Comparison of ENCODE assay signal across 16 cellular contexts in the genomic region with DNA sequence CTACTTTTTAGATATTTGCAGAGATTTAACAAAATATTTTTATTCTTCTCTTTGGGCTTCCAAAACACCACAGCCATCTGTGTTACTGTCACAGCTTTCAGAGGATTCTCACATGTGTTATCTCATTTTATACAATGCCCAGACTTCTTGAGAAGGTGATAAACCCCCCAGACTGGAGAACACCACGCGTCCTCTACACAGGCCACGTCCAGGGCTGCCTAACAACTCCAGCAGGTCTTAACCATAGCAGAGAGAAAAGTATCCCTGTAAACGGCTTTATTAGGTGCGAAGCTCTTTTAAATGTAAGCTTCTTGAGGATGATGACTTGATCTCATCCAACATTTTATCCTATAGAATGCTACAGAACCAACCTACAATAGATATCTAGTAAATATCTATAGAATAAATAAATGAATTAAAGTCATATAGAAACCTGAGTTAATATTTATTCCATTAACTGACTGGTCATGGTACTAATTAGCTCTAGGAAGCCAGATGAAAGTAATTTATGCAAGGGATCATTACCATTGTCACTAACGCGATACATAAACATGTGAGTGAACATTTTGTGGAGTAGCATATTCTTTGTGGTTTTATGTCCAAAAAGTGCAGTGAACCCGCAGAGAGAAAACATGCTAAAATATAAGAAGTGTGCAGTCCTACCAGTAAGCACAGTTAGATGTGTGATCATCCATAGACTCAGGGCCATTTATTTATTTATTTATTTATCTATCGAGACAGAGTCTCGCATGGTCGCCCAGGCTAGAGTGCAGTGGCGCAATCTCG. TPM values are rescaled to one million over a fixed set of nuclear protein-coding genes. Genes with fewer than 3 reads are reported as not detected.
DNase-seq lines count a peak whose midpoint lies in the region; ATAC-seq and TF ChIP-seq lines count a peak whose summit lies in the region.
"Had no signal": no experiment of that assay in that cellular context is flagged by ENCODE, and none has a peak within 500 bp of the region (broad histone marks: within the 10 kb centered on the region; RNA-seq: fewer than 3 reads in every experiment).

No MANE protein-coding gene starts in this region.

- peaks cover 20% of the 10 kb centered on the region for H3K4me1 ChIP-seq in OCI-LY7 (ENCODE audit: insufficient read depth, low read length, poor library complexity, severe bottlenecking)
- H3K4me1 ChIP-seq in endodermal cell (ENCODE audit: control insufficient read depth, insufficient read depth, low read length), result peaks cover 13% of the 10 kb centered on the region
- peaks cover 14 to 99% (median 70%) of the 10 kb centered on the region in 6 donors for H3K4me1 ChIP-seq in spleen

- no peaks in the 10 kb centered on the region for H3K27me3 Mint-ChIP-seq in activated CD4-positive, alpha-beta T cell treated with anti-CD3 and anti-CD28 coated beads for 36 hours
- H3K27me3 Mint-ChIP-seq in endodermal cell (ENCODE audit: insufficient read depth), result no peaks in the 10 kb centered on the region
- H3K27me3 Mint-ChIP-seq: brain had no signal

- no peaks in the 10 kb centered on the region for H3K9me3 Mint-ChIP-seq in activated CD4-positive, alpha-beta T cell treated with anti-CD3 and anti-CD28 coated beads for 36 hours (ENCODE audit: low read depth)
- no peaks in the 10 kb centered on the region for H3K9me3 Mint-ChIP-seq in endodermal cell
- H3K9me3 Mint-ChIP-seq: brain had no signal

- CTCF ChIA-PET in activated CD4-positive, alpha-beta T cell treated with anti-CD3 and anti-CD28 coated beads for 36 hours (lab: Charles Lee), result interaction anchor here (0.7 to 8.7 kb wide), 7 partner anchors 9 to 131 kb away, joined by 3 to 99 read pairs (median 3); no protein-coding TSS in a partner anchor
- CTCF ChIA-PET in OCI-LY7 (lab: Charles Lee; ENCODE audit: unreplicated experiment), result no interaction called here

- no peak overlapping the region for H2AFZ ChIP-seq in OCI-LY7 (ENCODE audit: low read length)

- POLR2A ChIA-PET in activated CD4-positive, alpha-beta T cell treated with anti-CD3 and anti-CD28 coated beads for 36 hours (lab: Charles Lee), result interaction anchor here (0.6 to 4.6 kb wide), 11 partner anchors 9 to 222 kb away, joined by 3 to 28 read pairs (median 6); no protein-coding TSS in a partner anchor
- POLR2A ChIA-PET in OCI-LY7 (lab: Charles Lee), result no interaction called here

- no peak for ATAC-seq in activated CD4-positive, alpha-beta T cell treated with anti-CD3 and anti-CD28 coated beads for 36 hours
- ATAC-seq in HG02938 (IDR thresholded peaks at IDR 0.05; ENCODE audit: unreplicated experiment) (no peak), GM21619 (IDR thresholded peaks at IDR 0.05; ENCODE audit: unreplicated experiment) (no peak)

- H3K4me3 ChIP-seq in OCI-LY7 (ENCODE audit: low read depth, low read length, poor library complexity, severe bottlenecking), result no peak overlapping the region
- peak overlapping the region; percentile 32 for H3K4me3 ChIP-seq in endodermal cell (ENCODE audit: low read length)
- H3K4me3 ChIP-seq in spleen, result peak overlapping the region; percentile 1 to 70 (median 38)

- TF ChIP-seq POLR2A in spleen (IDR thresholded peaks at IDR 0.05), result no peak

- no peaks in the 10 kb centered on the region for H3K9me3 ChIP-seq in OCI-LY7 (ENCODE audit: low read length)
- no peaks in the 10 kb centered on the region for H3K9me3 ChIP-seq in endodermal cell (ENCODE audit: control insufficient read depth, low read length)
- H3K9me3 ChIP-seq in spleen, result no peaks in the 10 kb centered on the region

- no peaks in the 10 kb centered on the region for H3K9me2 ChIP-seq in OCI-LY7 (ENCODE audit: insufficient read depth, low read length)

- H3K4me1 Mint-ChIP-seq in activated CD4-positive, alpha-beta T cell treated with anti-CD3 and anti-CD28 coated beads for 36 hours, result peaks cover 68% of the 10 kb centered on the region
- H3K4me1 Mint-ChIP-seq in endodermal cell, result peaks cover 42% of the 10 kb centered on the region

- H3K4me3 Mint-ChIP-seq in activated CD4-positive, alpha-beta T cell treated with anti-CD3 and anti-CD28 coated beads for 36 hours, result peak overlapping the region; percentile 85
- no peak overlapping the region for H3K4me3 Mint-ChIP-seq in endodermal cell
- H3K4me3 Mint-ChIP-seq: brain had no signal

- H3K79me2 ChIP-seq in OCI-LY7 (ENCODE audit: insufficient read depth, low read depth, low read length), result no peaks in the 10 kb centered on the region

- peak overlapping the region; percentile 63; the same call in 1 of the 2 replicates for H3K4me2 ChIP-seq in OCI-LY7 (ENCODE audit: low read length)

- no peak overlapping the region for H3K9ac ChIP-seq in endodermal cell (ENCODE audit: extremely low read depth, low read length, poor library complexity, severe bottlenecking)

- peak overlapping the region; percentile 98 for H3K27ac Mint-ChIP-seq in activated CD4-positive, alpha-beta T cell treated with anti-CD3 and anti-CD28 coated beads for 36 hours
- H3K27ac Mint-ChIP-seq in endodermal cell, result peak overlapping the region; percentile 76
- H3K27ac Mint-ChIP-seq: brain had no signal

- intact Hi-C loops in activated CD4-positive, alpha-beta T cell treated with anti-CD3 and anti-CD28 coated beads for 36 hours (cut with DNase I, micrococcal nuclease), result loop anchor here (1.0 to 5.0 kb wide), 4 partner anchors 9 to 192 kb away; no protein-coding TSS in a partner anchor
- intact Hi-C loops in OCI-LY7 (cut with micrococcal nuclease; ENCODE audit: unreplicated experiment), result no loop called here
- intact Hi-C loops in spleen (cut with DNase I; ENCODE audit: low total_unique reads), result no loop called here

- no peaks in the 10 kb centered on the region; the same call in 1 of the 2 replicates for H3K36me3 ChIP-seq in OCI-LY7 (ENCODE audit: insufficient read depth, low read length)
- peaks cover 5% of the 10 kb centered on the region for H3K36me3 ChIP-seq in endodermal cell (ENCODE audit: control insufficient read depth, insufficient read depth, low read length)
- H3K36me3 ChIP-seq in spleen, result peaks cover 0 to 34% (median 0%) of the 10 kb centered on the region in 6 donors

- no peak for TF ChIP-seq CTCF in OCI-LY7 (conservative IDR thresholded peaks at IDR 0.05; ENCODE audit: low read length)
- no peak for TF ChIP-seq CTCF in endodermal cell (conservative IDR thresholded peaks at IDR 0.05)
- TF ChIP-seq CTCF in spleen (IDR thresholded peaks at IDR 0.05 in 8 of 11, conservative IDR thresholded peaks at IDR 0.05 in 3 of 11), result no peak

- no peak for DNase-seq in activated CD4-positive, alpha-beta T cell treated with anti-CD3 and anti-CD28 coated beads for 36 hours
- DNase-seq in activated CD4-positive, alpha-beta T cell treated with anti-CD3 and anti-CD28 coated beads, Interleukin-2, amount 50 U/mL, for 48 hours, result no peak
- DNase-seq in OCI-LY7 (ENCODE audit: low spot score), result no peak
- DNase-seq in endodermal cell, result no peak
- no peak for DNase-seq in spleen
- no peak for DNase-seq in hypothalamus (lab: John Stamatoyannopoulos, UW)
- DNase-seq: MV-4-11, right cardiac atrium had no signal

- H4K20me1 ChIP-seq in OCI-LY7 (ENCODE audit: insufficient read depth, low read length), result no peaks in the 10 kb centered on the region

- no peaks in the 10 kb centered on the region for H3K27me3 ChIP-seq in endodermal cell (ENCODE audit: control insufficient read depth, insufficient read depth, low read length, poor library complexity, severe bottlenecking)
- no peaks in the 10 kb centered on the region for H3K27me3 ChIP-seq in spleen (replicated peaks in 1 of 7)

- peaks cover 64% of the 10 kb centered on the region for H3K36me3 Mint-ChIP-seq in activated CD4-positive, alpha-beta T cell treated with anti-CD3 and anti-CD28 coated beads for 36 hours (ENCODE audit: low read depth)
- peaks cover 17% of the 10 kb centered on the region for H3K36me3 Mint-ChIP-seq in endodermal cell (ENCODE audit: low read depth)

- no TSS peak for BruUV-seq in OCI-LY7 (replicated peaks; lab: Mats Ljungman, UMichigan)

- WGBS in endodermal cell (ENCODE audit: insufficient coverage in 1 of 2, insufficient read length in 1 of 2), 2 experiments, result 89 to 90% methylated on average over 8 to 12 of the region's 13 CpGs
- WGBS in spleen, 5 donors, result 61 to 78% (median 74%) methylated on average over 13 of the region's 13 CpGs

- H3K27ac ChIP-seq in OCI-LY7 (ENCODE audit: low read depth, low read length, poor library complexity, severe bottlenecking), result no peak overlapping the region
- H3K27ac ChIP-seq in endodermal cell (ENCODE audit: low read depth, low read length), result no peak overlapping the region
- H3K27ac ChIP-seq in spleen, result peak overlapping the region; percentile 60 to 90 (median 81)
- H3K27ac ChIP-seq: epithelial cell of prostate, RWPE1 had no signal

RNA-seq across cellular contexts. Expression of a gene that starts 1.8 kb away (rescaled TPM):
- total RNA-seq in activated CD4-positive, alpha-beta T cell treated with anti-CD3 and anti-CD28 coated beads for 36 hours, result 10 to 100 TPM; 50.3 to 51.9 TPM
- total RNA-seq in OCI-LY7 (2014; rRNA removed; shearing (Covaris generic)), result not detected in 2 replicates
- not detected in 2 replicates for total RNA-seq in OCI-LY7 (2022)
- total RNA-seq in endodermal cell, result under 1 TPM in 1 of 2 donors, not detected in 1; 0.62 TPM
- polyA plus RNA-seq in endodermal cell (2013, experiment 1 of 2), result 0.18 TPM
- 0.29 TPM for polyA plus RNA-seq in endodermal cell (2013, experiment 2 of 2)
- 10 to 100 TPM; 29.1 to 83.6 (median 53.4) TPM for total RNA-seq in spleen
- 10 to 100 TPM; 56.0 to 68.0 (median 60.6) TPM for polyA plus RNA-seq in spleen
- total RNA-seq: A172 had no signal

RNA-seq across cellular contexts. Expression of a gene that starts 47.2 kb away (rescaled TPM):
- 1 to 10 TPM; 6.0 to 9.5 TPM for total RNA-seq in activated CD4-positive, alpha-beta T cell treated with anti-CD3 and anti-CD28 coated beads for 36 hours
- total RNA-seq in OCI-LY7 (2014; rRNA removed; shearing (Covaris generic)), result 6.6 and 13.7 TPM in 2 replicates
- total RNA-seq in OCI-LY7 (2022) (10.9 and 15.1 TPM in 2 replicates), endodermal cell (not detected), spleen (10 to 100 TPM in 6 of 7 donors, 1 to 10 TPM in 1; 9.6 to 21.8 (median 15.3) TPM)
- polyA plus RNA-seq in endodermal cell (2013, experiment 1 of 2), result not detected
- polyA plus RNA-seq in endodermal cell (2013, experiment 2 of 2), result not detected
- polyA plus RNA-seq in spleen, result 10 to 100 TPM; 25.6 to 33.9 (median 29.4) TPM
- total RNA-seq: A172, NCI-H460 had no signal
- polyA plus RNA-seq: right cardiac atrium, urinary bladder had no signal

Comparison
In these comparisons a context has a peak if more than half of its experiments do, and no peak if none do; other contexts are left out.
1. H3K27ac ChIP-seq: peak in spleen (8 of 8); none in OCI-LY7 (single experiment) and endodermal cell (single experiment).
2. RNA of a gene that starts 1.8 kb away (total RNA-seq): 29.1 to 83.6 TPM in spleen and 50.3 to 51.9 TPM in activated CD4-positive, alpha-beta T cell treated with anti-CD3 and anti-CD28 coated beads for 36 hours; 0.62 TPM in endodermal cell and not detected in OCI-LY7; every median in the first group is over 10 times any median in the second.
3. RNA of a gene that starts 47.2 kb away (total RNA-seq): 9.6 to 21.8 TPM in spleen, 6.6 to 15.1 TPM in OCI-LY7 and 6.0 to 9.5 TPM in activated CD4-positive, alpha-beta T cell treated with anti-CD3 and anti-CD28 coated beads for 36 hours; not detected in endodermal cell; every median in the first group is over 4 times any median in the second.
4. intact Hi-C loops: an anchor here in activated CD4-positive, alpha-beta T cell treated with anti-CD3 and anti-CD28 coated beads for 36 hours (1.0 to 5.0 kb wide); none called in OCI-LY7 and spleen.